ENCODE assay signal across 9 cellular contexts in genomic region chr4:139243448-139244365, GRCh38. TPM values are rescaled to one million over a fixed set of nuclear protein-coding genes. Genes with fewer than 3 reads are reported as not detected.
DNase-seq lines count a peak whose midpoint lies in the region; ATAC-seq and TF ChIP-seq lines count a peak whose summit lies in the region.
"Had no signal": no experiment of that assay in that cellular context is flagged by ENCODE, and none has a peak within 500 bp of the region (broad histone marks: within the 10 kb centered on the region; RNA-seq: fewer than 3 reads in every experiment).

No MANE protein-coding gene starts in this region.

- peaks cover 59% of the 10 kb centered on the region for H3K4me1 Mint-ChIP-seq in chondrocyte (ENCODE audit: low read depth)

- TF ChIP-seq CTCF in chondrocyte (IDR thresholded peaks at IDR 0.05), result no peak

- no peaks in the 10 kb centered on the region for H3K36me3 Mint-ChIP-seq in chondrocyte (ENCODE audit: low read depth)

- H3K27ac Mint-ChIP-seq in chondrocyte (ENCODE audit: unreplicated experiment), result peak overlapping the region; percentile 91

- no peak overlapping the region for H3K4me3 Mint-ChIP-seq in chondrocyte (ENCODE audit: unreplicated experiment)

- DNase-seq in AG08395 (ENCODE audit: low spot score), result peak; percentile 87
- peak; percentile 97 for DNase-seq in M059J (ENCODE audit: low read depth)
- no peak for DNase-seq in chondrocyte (ENCODE audit: low spot score)
- DNase-seq in lung microvascular endothelial cell (ENCODE audit: low read depth in 2 of 2), result peak; percentile 3 to 69
- no peak for DNase-seq in UCSD-AML1 (lab: John Stamatoyannopoulos, UW; ENCODE audit: unreplicated experiment)
- DNase-seq in middle frontal gyrus (ENCODE audit: extremely low spot score, low spot score), result no peak
- DNase-seq: activated gamma-delta T cell treated with Interleukin-2 at 50 U/mL for 16 hours had no signal

- no peaks in the 10 kb centered on the region for H3K27me3 Mint-ChIP-seq in chondrocyte (ENCODE audit: low read depth)

- H3K9me3 Mint-ChIP-seq in chondrocyte (ENCODE audit: low read depth), result no peaks in the 10 kb centered on the region

- ATAC-seq in GM19467 (IDR thresholded peaks at IDR 0.05; ENCODE audit: unreplicated experiment) (no peak), GM21737 (IDR thresholded peaks at IDR 0.05; ENCODE audit: unreplicated experiment) (no peak)

RNA-seq across cellular contexts. Expression of gene MGARP, which starts 36.3 kb away (rescaled TPM):
- 3.9 and 4.7 TPM in 2 replicates for total RNA-seq in M059J (2014; rRNA removed; shearing (Covaris generic))
- total RNA-seq in chondrocyte (2.6 to 3.5 TPM (median 3.4 TPM) in 3 replicates), lung microvascular endothelial cell (0.40 and 0.44 TPM in 2 replicates)

RNA-seq across cellular contexts. Expression of gene NAA15, which starts 57.6 kb away (rescaled TPM):
- total RNA-seq in M059J (2014; rRNA removed; shearing (Covaris generic)), result 20.1 and 30.1 TPM in 2 replicates
- total RNA-seq in chondrocyte (35.3 to 44.1 TPM (median 35.5 TPM) in 3 replicates), lung microvascular endothelial cell (14.8 and 15.5 TPM in 2 replicates)

RNA-seq across cellular contexts. Expression of gene NDUFC1, which starts 58.6 kb away (rescaled TPM):
- 92.3 and 119 TPM in 2 replicates for total RNA-seq in M059J (2014; rRNA removed; shearing (Covaris generic))
- total RNA-seq in chondrocyte, result 37.5 to 50.2 TPM (median 43.0 TPM) in 3 replicates
- 60.1 and 63.7 TPM in 2 replicates for total RNA-seq in lung microvascular endothelial cell

Comparison
In these comparisons a context has a peak if more than half of its experiments do, and no peak if none do; other contexts are left out.
1. DNase-seq: peak in AG08395 (single experiment), M059J (single experiment) and lung microvascular endothelial cell (2 of 2); none in chondrocyte (single experiment), UCSD-AML1 (single experiment) and middle frontal gyrus (single experiment).